Comparison of ENCODE assay signal across 11 cellular contexts in genomic region chr5:80656425-80656824, GRCh38. TPM values are rescaled to one million over a fixed set of nuclear protein-coding genes. Genes with fewer than 3 reads are reported as not detected.
DNase-seq lines count a peak whose midpoint lies in the region; ATAC-seq and TF ChIP-seq lines count a peak whose summit lies in the region.
"Had no signal": no experiment of that assay in that cellular context is flagged by ENCODE, and none has a peak within 500 bp of the region (broad histone marks: within the 10 kb centered on the region; RNA-seq: fewer than 3 reads in every experiment).

No MANE protein-coding gene starts in this region.

- H3K9me3 Mint-ChIP-seq in activated naive CD4-positive, alpha-beta T cell treated with anti-CD3 and anti-CD28 coated beads, Interleukin-2, amount 10 ng/mL, durations not matched to agents 7 days and 5 days = no peaks in the 10 kb centered on the region
- no peaks in the 10 kb centered on the region for H3K9me3 Mint-ChIP-seq in chondrocyte (ENCODE audit: low read depth)

- H3K27me3 Mint-ChIP-seq in activated naive CD4-positive, alpha-beta T cell treated with anti-CD3 and anti-CD28 coated beads, Interleukin-2, amount 10 ng/mL, durations not matched to agents 7 days and 5 days = no peaks in the 10 kb centered on the region
- H3K27me3 Mint-ChIP-seq in chondrocyte (ENCODE audit: low read depth) = no peaks in the 10 kb centered on the region

- H3K36me3 Mint-ChIP-seq in activated naive CD4-positive, alpha-beta T cell treated with anti-CD3 and anti-CD28 coated beads, Interleukin-2, amount 10 ng/mL, durations not matched to agents 7 days and 5 days = peaks cover 50% of the 10 kb centered on the region
- peaks cover 24% of the 10 kb centered on the region for H3K36me3 Mint-ChIP-seq in chondrocyte (ENCODE audit: low read depth)

- H3K27ac ChIP-seq in OCI-LY3 (ENCODE audit: low read length) (no peak overlapping the region), subcutaneous abdominal adipose tissue (ENCODE audit: low read depth, low read length) (peak overlapping the region; percentile 80), vagina (no peak overlapping the region)
- H3K27ac ChIP-seq: gastrocnemius medialis had no signal

- CTCF ChIA-PET in activated naive CD4-positive, alpha-beta T cell treated with anti-CD3 and anti-CD28 coated beads, Interleukin-2, amount 10 ng/mL, durations not matched to agents 7 days and 5 days (lab: Charles Lee) = interaction anchor here (1.7 to 2.6 kb wide), 2 partner anchors 13 to 16 kb away, joined by 8 to 9 read pairs; no protein-coding TSS in a partner anchor

- peaks cover 16% of the 10 kb centered on the region for H3K36me3 ChIP-seq in OCI-LY3 (replicated peaks; ENCODE audit: low read depth, low read length)
- H3K36me3 ChIP-seq in subcutaneous abdominal adipose tissue (ENCODE audit: control insufficient read depth in 5 of 5, insufficient read depth in 5 of 5, low read length in 5 of 5) = peaks cover 0 to 21% (median 7%) of the 10 kb centered on the region in 5 donors
- H3K36me3 ChIP-seq in vagina = peaks cover 0 to 32% of the 10 kb centered on the region in 2 donors

- H3K4me1 ChIP-seq in OCI-LY3 (ENCODE audit: low read length) (peaks cover 16% of the 10 kb centered on the region), subcutaneous abdominal adipose tissue (ENCODE audit: control insufficient read depth in 5 of 5, insufficient read depth in 5 of 5, low read length in 5 of 5) (peaks cover 3 to 57% (median 28%) of the 10 kb centered on the region in 5 donors), vagina (peaks cover 19% of the 10 kb centered on the region)

- intact Hi-C loops in vagina (cut with DNase I) = no loop called here

- peak overlapping the region; percentile 91; the same call in 1 of the 2 replicates for H3K4me2 ChIP-seq in OCI-LY3 (ENCODE audit: low read length)

- H3K79me2 ChIP-seq in OCI-LY3 (ENCODE audit: low read length) = peaks cover 32% of the 10 kb centered on the region

- TF ChIP-seq POLR2A in vagina (IDR thresholded peaks at IDR 0.05) = no peak

- DNase-seq in activated naive CD4-positive, alpha-beta T cell treated with anti-CD3 and anti-CD28 coated beads, Interleukin-2, amount 10 ng/mL, durations not matched to agents 7 days and 5 days = no peak
- DNase-seq in activated naive CD4-positive, alpha-beta T cell (lab: John Stamatoyannopoulos, UW) = no peak
- DNase-seq in chondrocyte (ENCODE audit: low spot score) (no peak), vagina (ENCODE audit: extremely low spot score in 2 of 2) (no peak)
- no peak for DNase-seq in activated effector memory CD4-positive, alpha-beta T cell treated with Interleukin-2 at 50 U/mL for 16 hours
- DNase-seq: activated gamma-delta T cell treated with Interleukin-2 at 50 U/mL for 16 hours, Calu3, gastrocnemius medialis had no signal

- H3K9ac ChIP-seq in OCI-LY3 (ENCODE audit: low read length) (no peak overlapping the region; the same call in 1 of the 2 replicates), subcutaneous abdominal adipose tissue (ENCODE audit: low read length in 5 of 5) (no peak overlapping the region)

- ATAC-seq in HG03342 (IDR thresholded peaks at IDR 0.05; ENCODE audit: unreplicated experiment) = no peak
- ATAC-seq: gastrocnemius medialis had no signal

- H3K27ac Mint-ChIP-seq in activated naive CD4-positive, alpha-beta T cell treated with anti-CD3 and anti-CD28 coated beads, Interleukin-2, amount 10 ng/mL, durations not matched to agents 7 days and 5 days = peak overlapping the region; percentile 97
- peak overlapping the region; percentile 27 for H3K27ac Mint-ChIP-seq in chondrocyte (ENCODE audit: unreplicated experiment)

- H3K4me3 ChIP-seq in OCI-LY3 (ENCODE audit: low read length) (no peak overlapping the region), subcutaneous abdominal adipose tissue (ENCODE audit: low read depth in 1 of 5, low read length in 5 of 5) (no peak overlapping the region), vagina (no peak overlapping the region)
- H3K4me3 ChIP-seq: gastrocnemius medialis had no signal

- H3K9me3 ChIP-seq in OCI-LY3 (ENCODE audit: insufficient read depth, low read length) = no peaks in the 10 kb centered on the region
- no peaks in the 10 kb centered on the region for H3K9me3 ChIP-seq in subcutaneous abdominal adipose tissue (ENCODE audit: control insufficient read depth in 5 of 5, low read length in 5 of 5)
- H3K9me3 ChIP-seq in vagina = no peaks in the 10 kb centered on the region
- H3K9me3 ChIP-seq: gastrocnemius medialis had no signal

- peak overlapping the region; percentile 87 for H3K4me3 Mint-ChIP-seq in activated naive CD4-positive, alpha-beta T cell treated with anti-CD3 and anti-CD28 coated beads, Interleukin-2, amount 10 ng/mL, durations not matched to agents 7 days and 5 days
- no peak overlapping the region for H3K4me3 Mint-ChIP-seq in chondrocyte (ENCODE audit: unreplicated experiment)

- H4K20me1 ChIP-seq in OCI-LY3 (ENCODE audit: insufficient read depth, low read length) = peaks cover 4% of the 10 kb centered on the region; the same call in 1 of the 2 replicates

- H3K27me3 ChIP-seq in OCI-LY3 (ENCODE audit: low read depth, low read length) (no peaks in the 10 kb centered on the region), subcutaneous abdominal adipose tissue (ENCODE audit: control insufficient read depth in 5 of 5, insufficient read depth in 4 of 5, low read length in 5 of 5) (no peaks in the 10 kb centered on the region), vagina (no peaks in the 10 kb centered on the region)
- H3K27me3 ChIP-seq: gastrocnemius medialis had no signal

- H2AFZ ChIP-seq in OCI-LY3 (ENCODE audit: low read depth, low read length) = no peak overlapping the region

- H3K4me1 Mint-ChIP-seq in activated naive CD4-positive, alpha-beta T cell treated with anti-CD3 and anti-CD28 coated beads, Interleukin-2, amount 10 ng/mL, durations not matched to agents 7 days and 5 days = peaks cover 41% of the 10 kb centered on the region
- peaks cover 40% of the 10 kb centered on the region for H3K4me1 Mint-ChIP-seq in chondrocyte (ENCODE audit: low read depth)

- TF ChIP-seq CTCF in OCI-LY3 (IDR thresholded peaks at IDR 0.05; ENCODE audit: low read depth, low read length) = peak; percentile 5; the same call in 1 of the 2 replicates
- peak; percentile 20 for TF ChIP-seq CTCF in chondrocyte (IDR thresholded peaks at IDR 0.05)
- TF ChIP-seq CTCF in vagina (IDR thresholded peaks at IDR 0.05) = no peak

RNA-seq across cellular contexts. Expression of gene DHFR, which starts 1.6 kb away (rescaled TPM):
- 13.4 to 41.2 TPM (median 14.1 TPM) in 3 replicates for total RNA-seq in chondrocyte
- total RNA-seq in vagina = 6.6 TPM

RNA-seq across cellular contexts. Expression of gene MSH3, which starts 2.0 kb away (rescaled TPM):
- total RNA-seq in chondrocyte (11.6 to 16.1 TPM (median 11.9 TPM) in 3 replicates), vagina (30.0 TPM)

Comparison
In these comparisons a context has a peak if more than half of its experiments do, and no peak if none do; other contexts are left out.
1. CTCF ChIP-seq: peak in OCI-LY3 (single experiment) and chondrocyte (single experiment); none in vagina (0 of 3).